32 cellular contexts compared by ENCODE assay signal in genomic region chr7:64174328-64174727, GRCh38. TPM values are rescaled to one million over a fixed set of nuclear protein-coding genes. Genes with fewer than 3 reads are reported as not detected.
DNase-seq lines count a peak whose midpoint lies in the region; ATAC-seq, FAIRE-seq and TF ChIP-seq lines count a peak whose summit lies in the region.
"Had no signal": no experiment of that assay in that cellular context is flagged by ENCODE, and none has a peak within 500 bp of the region (broad histone marks: within the 10 kb centered on the region; RNA-seq: fewer than 3 reads in every experiment).

No MANE protein-coding gene starts in this region.

- ATAC-seq in upper lobe of right lung: peak; percentile 13
- ATAC-seq: A549; CD8-positive, alpha-beta T cell had no signal

- no peak overlapping the region for H3K27ac ChIP-seq in upper lobe of right lung
- H3K27ac ChIP-seq: 22Rv1; A549; BLaER1; BLaER1 treated with 17β-estradiol and CSF1 and Interleukin-3, amounts not matched to agents 10 nM and 100 nM; C4-2B had no signal

- H3K27me3 ChIP-seq in bronchial epithelial cell (ENCODE audit: control insufficient read depth, insufficient read depth, low read length) (no peaks in the 10 kb centered on the region), upper lobe of right lung (no peaks in the 10 kb centered on the region)
- H3K27me3 ChIP-seq: BE2C; BLaER1; BLaER1 treated with 17β-estradiol and CSF1 and Interleukin-3, amounts not matched to agents 10 nM and 100 nM had no signal

- TF ChIP-seq CTCF in bronchial epithelial cell (IDR thresholded peaks at IDR 0.05; ENCODE audit: insufficient read depth, low read length, severe bottlenecking) (no peak), upper lobe of right lung (IDR thresholded peaks at IDR 0.05) (no peak), GM10266 (IDR thresholded peaks at IDR 0.05; ENCODE audit: control insufficient read depth, insufficient read depth, low read depth, missing control alignments) (no peak)

- no peaks in the 10 kb centered on the region for H3K36me3 ChIP-seq in bronchial epithelial cell (ENCODE audit: control insufficient read depth, insufficient read depth, low read length)
- no peaks in the 10 kb centered on the region for H3K36me3 ChIP-seq in upper lobe of right lung
- H3K36me3 ChIP-seq: BE2C; BLaER1; BLaER1 treated with 17β-estradiol and CSF1 and Interleukin-3, amounts not matched to agents 10 nM and 100 nM had no signal

- H3K4me3 ChIP-seq in bronchial epithelial cell (ENCODE audit: low read depth, low read length) (no peak overlapping the region), upper lobe of right lung (no peak overlapping the region)
- H3K4me3 ChIP-seq: A549; BLaER1; BLaER1 treated with 17β-estradiol and CSF1 and Interleukin-3, amounts not matched to agents 10 nM and 100 nM had no signal

- DNase-seq in bronchial epithelial cell (ENCODE audit: low read depth) (no peak), upper lobe of right lung (no peak), NCI-H2171 (lab: John Stamatoyannopoulos, UW) (no peak), GM10266 (ENCODE audit: extremely low spot score) (no peak)
- DNase-seq: 8988T; ACHN; AML-193; BE2C; Calu3; CD4-positive, alpha-beta memory T cell; CD4-positive, alpha-beta T cell; CD4-positive, CD25-positive, alpha-beta regulatory T cell; CD8-positive, alpha-beta memory T cell; CD8-positive, alpha-beta T cell; COR-L47; DMS 273 treated with DMSO at 0.1 percent for 48 hours; DMS153; DMS79; DMS79 treated with DMSO at 0.1 percent for 48 hours; EL had no signal

- H3K4me1 ChIP-seq in upper lobe of right lung: no peaks in the 10 kb centered on the region
- H3K4me1 ChIP-seq: A549; BE2C; BLaER1; BLaER1 treated with 17β-estradiol and CSF1 and Interleukin-3, amounts not matched to agents 10 nM and 100 nM; Caco-2 had no signal

- intact Hi-C loops in upper lobe of right lung (cut with DNase I): no loop called here

- peak; percentile 47 for FAIRE-seq in bronchial epithelial cell (lab: Jason Lieb, UNC)
- FAIRE-seq: A204.1, A549, D721Med had no signal

- no peaks in the 10 kb centered on the region for H3K9me3 ChIP-seq in upper lobe of right lung
- H3K9me3 ChIP-seq: BE2C, Caco-2 had no signal

RNA-seq across cellular contexts. Expression of gene ZNF735, which starts 32.7 kb away (rescaled TPM):
- total RNA-seq in bronchial epithelial cell: not detected in 2 replicates
- total RNA-seq in upper lobe of right lung: not detected
- total RNA-seq: A172; A673; B cell; Caco-2; Calu3; CD4-positive, alpha-beta memory T cell; CD4-positive, alpha-beta T cell; CD4-positive, CD25-positive, alpha-beta regulatory T cell; CD8-positive, alpha-beta memory T cell; CD8-positive, alpha-beta T cell; Daoy had no signal

RNA-seq across cellular contexts. Expression of gene ZNF679, which starts 53.9 kb away (rescaled TPM):
- total RNA-seq in bronchial epithelial cell (not detected in 2 replicates), upper lobe of right lung (not detected)
- total RNA-seq: A172; A673; B cell; Caco-2; Calu3; CD4-positive, alpha-beta memory T cell; CD4-positive, alpha-beta T cell; CD4-positive, CD25-positive, alpha-beta regulatory T cell; CD8-positive, alpha-beta memory T cell; CD8-positive, alpha-beta T cell; Daoy had no signal
